Comparison of ENCODE assay signal across 8 cellular contexts in genomic region chr18:34977787-34978532, GRCh38.
DNase-seq lines count a peak whose midpoint lies in the region; ATAC-seq and TF ChIP-seq lines count a peak whose summit lies in the region.

No MANE protein-coding gene starts in this region.

- peak; percentile 38 for ATAC-seq in HG03520 (IDR thresholded peaks at IDR 0.05; ENCODE audit: unreplicated experiment)
- ATAC-seq in right cardiac atrium: peak; percentile 31 to 48

- peak; percentile 30 to 44 for DNase-seq in NOMO-1 (lab: John Stamatoyannopoulos, UW; ENCODE audit: unreplicated experiment in 2 of 2)
- DNase-seq in NOMO-1 treated with dmso at 0.1 percent for 144 hours (lab: John Stamatoyannopoulos, UW; ENCODE audit: unreplicated experiment): no peak
- DNase-seq in SJSA1 (ENCODE audit: low read depth in 1 of 2, low spot score in 2 of 2): peak in 1 of 2 experiments; percentile 32
- peak; percentile 24 to 67 (median 43) for DNase-seq in adrenal gland
- DNase-seq in right cardiac atrium: peak; percentile 38 to 76 (median 70)
- DNase-seq in GOT3 (lab: John Stamatoyannopoulos, UW): no peak

- H3K27ac ChIP-seq in SJSA1: no peak overlapping the region; the same call in 1 of the 2 replicates
- H3K27ac ChIP-seq in adrenal gland: peak overlapping the region in 3 of 5 donors; percentile 73 to 83 (median 83)
- no peak overlapping the region for H3K27ac ChIP-seq in right cardiac atrium (ENCODE audit: low read length)
- no peak overlapping the region for H3K27ac ChIP-seq in rectal smooth muscle tissue (ENCODE audit: low read depth, low read length)

- 0 to 1% (median 1%) methylated on average over 26 to 39 of the region's 39 CpGs for WGBS in adrenal gland, 4 donors
- under 1% methylated on average over 39 of the region's 39 CpGs for WGBS in right cardiac atrium

- H3K9ac ChIP-seq in rectal smooth muscle tissue (ENCODE audit: low read length): no peak overlapping the region

- H3K36me3 ChIP-seq in SJSA1 (no peaks in the 10 kb centered on the region), adrenal gland (replicated peaks in 1 of 2) (no peaks in the 10 kb centered on the region), rectal smooth muscle tissue (ENCODE audit: control insufficient read depth, insufficient read depth, low read length) (no peaks in the 10 kb centered on the region)

- TF ChIP-seq CTCF in adrenal gland (IDR thresholded peaks at IDR 0.05): no peak

- H3K4me1 ChIP-seq in SJSA1 (replicated peaks) (peaks cover 26% of the 10 kb centered on the region), adrenal gland (replicated peaks in 1 of 2) (peaks cover 0 to 13% of the 10 kb centered on the region in 2 donors), right cardiac atrium (ENCODE audit: control insufficient read depth, insufficient read depth, low read length) (no peaks in the 10 kb centered on the region), rectal smooth muscle tissue (ENCODE audit: control insufficient read depth, insufficient read depth, low read length) (peaks cover 2% of the 10 kb centered on the region)

- TF ChIP-seq POLR2A in adrenal gland (IDR thresholded peaks at IDR 0.05): peak in 1 of 2 donors; percentile 26

- intact Hi-C loops in adrenal gland (cut with DNase I) (no loop called here), right cardiac atrium (cut with DNase I) (loop anchor here in 1 of 4 donors (10.0 kb wide), 1 partner anchor 63 kb away; no protein-coding TSS in a partner anchor)

- H3K27me3 ChIP-seq in SJSA1 (replicated peaks) (peaks cover 16% of the 10 kb centered on the region), adrenal gland (no peaks in the 10 kb centered on the region), right cardiac atrium (ENCODE audit: control insufficient read depth, insufficient read depth) (no peaks in the 10 kb centered on the region), rectal smooth muscle tissue (ENCODE audit: control insufficient read depth, insufficient read depth, low read length) (no peaks in the 10 kb centered on the region)

- H3K9me3 ChIP-seq in SJSA1 (replicated peaks): no peaks in the 10 kb centered on the region
- no peaks in the 10 kb centered on the region for H3K9me3 ChIP-seq in adrenal gland (replicated peaks in 1 of 3)
- no peaks in the 10 kb centered on the region for H3K9me3 ChIP-seq in right cardiac atrium (ENCODE audit: control insufficient read depth, low read length)

- H3K4me3 ChIP-seq in SJSA1: peak overlapping the region; percentile 42
- H3K4me3 ChIP-seq in adrenal gland: peak overlapping the region; percentile 26 to 76 (median 54)
- H3K4me3 ChIP-seq in right cardiac atrium (ENCODE audit: low read length): peak overlapping the region; percentile 79
- peak overlapping the region; percentile 95 for H3K4me3 ChIP-seq in rectal smooth muscle tissue (ENCODE audit: low read length)

Comparison
In these comparisons a context has a peak if more than half of its experiments do, and no peak if none do; other contexts are left out.
1. DNase-seq: peak in NOMO-1 (2 of 2), adrenal gland (7 of 7) and right cardiac atrium (3 of 3); none in NOMO-1 treated with dmso at 0.1 percent for 144 hours (single experiment) and GOT3 (single experiment).
2. H3K27ac ChIP-seq: peak in adrenal gland (3 of 5); none in SJSA1 (single experiment), right cardiac atrium (single experiment) and rectal smooth muscle tissue (single experiment).
3. H3K4me3 ChIP-seq: peak in every context shown above with its lines; median percentile 95 in rectal smooth muscle tissue; 79 in right cardiac atrium; 54 in adrenal gland; 42 in SJSA1.